Comparison of ENCODE assay signal across 15 cellular contexts in the genomic region with DNA sequence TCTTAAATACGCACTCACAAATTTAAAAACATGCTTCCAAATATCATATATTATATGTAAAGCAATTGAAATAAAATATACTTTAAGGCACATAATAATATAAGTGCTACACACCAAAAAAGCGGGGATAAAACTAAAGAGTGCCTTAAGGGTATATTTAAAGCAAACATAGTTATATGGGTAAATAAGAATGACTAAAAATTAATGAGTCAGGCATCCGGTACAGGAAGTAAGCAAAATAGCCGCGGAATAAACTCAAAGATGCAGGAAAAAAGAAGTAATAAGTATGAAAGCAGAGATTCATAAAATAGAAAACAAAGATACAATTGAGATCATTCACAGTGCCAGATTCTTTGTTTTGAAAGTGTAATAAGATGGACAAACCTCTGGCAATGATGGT.
DNase-seq lines count a peak whose midpoint lies in the region; ATAC-seq and TF ChIP-seq lines count a peak whose summit lies in the region.
"Had no signal": no experiment of that assay in that cellular context is flagged by ENCODE, and none has a peak within 500 bp of the region (broad histone marks: within the 10 kb centered on the region; RNA-seq: fewer than 3 reads in every experiment).

No MANE protein-coding gene starts in this region.

- peak; percentile 10 for DNase-seq in A172 (ENCODE audit: low spot score)
- peak; percentile 22 for DNase-seq in RPMI7951 (ENCODE audit: low read depth)
- peak; percentile 23 for DNase-seq in choroid plexus epithelial cell (ENCODE audit: low read depth)
- peak; percentile 37 for DNase-seq in iris pigment epithelial cell (ENCODE audit: low read depth)
- DNase-seq in NCI-H1048 (lab: John Stamatoyannopoulos, UW) = no peak
- DNase-seq in activated CD4-positive, CD25-positive, alpha-beta regulatory T cell treated with anti-CD3 and anti-CD28 coated beads, Interleukin-2, amount 50 U/mL, for 72 hours = no peak
- DNase-seq: Caco-2; CD8-positive, alpha-beta T cell; DMS53; GF-D8; HCEC 1CT; HFFc6; KG1 had no signal

- no peak for TF ChIP-seq CTCF in choroid plexus epithelial cell (conservative IDR thresholded peaks at IDR 0.05; ENCODE audit: low read depth, low read length)

- H3K4me3 ChIP-seq in choroid plexus epithelial cell (ENCODE audit: low read depth, low read length) = no peak overlapping the region
- H3K4me3 ChIP-seq: A549 had no signal

- ATAC-seq in HG03442 (IDR thresholded peaks at IDR 0.05; ENCODE audit: unreplicated experiment) = no peak
- ATAC-seq: A549; CD8-positive, alpha-beta T cell had no signal

Comparison
In these comparisons a context has a peak if more than half of its experiments do, and no peak if none do; other contexts are left out.
1. DNase-seq: peak in A172 (single experiment), RPMI7951 (single experiment), choroid plexus epithelial cell (single experiment) and iris pigment epithelial cell (single experiment); none in NCI-H1048 (single experiment) and activated CD4-positive, CD25-positive, alpha-beta regulatory T cell treated with anti-CD3 and anti-CD28 coated beads, Interleukin-2, amount 50 U/mL, for 72 hours (single experiment).